Comparison of ENCODE assay signal across 16 cellular contexts in genomic region chr2:3641181-3641580, GRCh38. TPM values are rescaled to one million over a fixed set of nuclear protein-coding genes. Genes with fewer than 3 reads are reported as not detected.
DNase-seq lines count a peak whose midpoint lies in the region; ATAC-seq and TF ChIP-seq lines count a peak whose summit lies in the region.
"Had no signal": no experiment of that assay in that cellular context is flagged by ENCODE, and none has a peak within 500 bp of the region (broad histone marks: within the 10 kb centered on the region; RNA-seq: fewer than 3 reads in every experiment).

No MANE protein-coding gene starts in this region.

- H3K4me3 Mint-ChIP-seq in endothelial cell (ENCODE audit: unreplicated experiment): peak overlapping the region; percentile 40
- no peak overlapping the region for H3K4me3 Mint-ChIP-seq in nephron progenitor cell
- H3K4me3 Mint-ChIP-seq: CD8-positive, alpha-beta T cell had no signal

- 88 to 90% methylated on average over 13 of the region's 13 CpGs for WGBS in heart right ventricle, 2 donors

- ATAC-seq in heart right ventricle (no peak), sciatic nerve (no peak), GM18867 (IDR thresholded peaks at IDR 0.05; ENCODE audit: unreplicated experiment) (no peak)
- ATAC-seq: CD8-positive, alpha-beta T cell had no signal

- H3K36me3 Mint-ChIP-seq in endothelial cell (ENCODE audit: low read depth, unreplicated experiment) (no peaks in the 10 kb centered on the region), nephron progenitor cell (ENCODE audit: low read depth) (no peaks in the 10 kb centered on the region)
- H3K36me3 Mint-ChIP-seq: CD8-positive, alpha-beta T cell had no signal

- no peak overlapping the region for H3K27ac Mint-ChIP-seq in endothelial cell (ENCODE audit: unreplicated experiment)
- no peak overlapping the region for H3K27ac Mint-ChIP-seq in nephron progenitor cell
- H3K27ac Mint-ChIP-seq: CD8-positive, alpha-beta T cell had no signal

- TF ChIP-seq CTCF in heart right ventricle (IDR thresholded peaks at IDR 0.05) (no peak), endothelial cell (IDR thresholded peaks at IDR 0.05; ENCODE audit: unreplicated experiment) (no peak), nephron progenitor cell (IDR thresholded peaks at IDR 0.05) (no peak)

- DNase-seq in cardiac septum (ENCODE audit: low spot score) (peak; percentile 51), heart right ventricle (no peak), endothelial cell (ENCODE audit: low spot score) (no peak), sciatic nerve (ENCODE audit: low spot score) (peak; percentile 46), NCI-H1436 (lab: John Stamatoyannopoulos, UW) (no peak), nephron progenitor cell (no peak)
- DNase-seq: CD8-positive, alpha-beta T cell; Karpas-422; MM.1S; NCI-H1105; NCI-H2029; NCI-H2171 treated with DMSO at 0.1 percent for 48 hours; NCI-H774; Right ventricle myocardium superior had no signal

- no peaks in the 10 kb centered on the region for H3K9me3 Mint-ChIP-seq in endothelial cell (ENCODE audit: unreplicated experiment)
- no peaks in the 10 kb centered on the region for H3K9me3 Mint-ChIP-seq in nephron progenitor cell
- H3K9me3 Mint-ChIP-seq: CD8-positive, alpha-beta T cell had no signal

- no peak overlapping the region for H3K4me3 ChIP-seq in heart right ventricle

- no peak overlapping the region for H3K27ac ChIP-seq in heart right ventricle

- no peaks in the 10 kb centered on the region for H3K9me3 ChIP-seq in heart right ventricle

- H3K4me1 ChIP-seq in heart right ventricle: no peaks in the 10 kb centered on the region

- H3K4me1 Mint-ChIP-seq in endothelial cell (ENCODE audit: unreplicated experiment) (peaks cover 4% of the 10 kb centered on the region), nephron progenitor cell (peaks cover 10% of the 10 kb centered on the region)

- no peaks in the 10 kb centered on the region for H3K27me3 ChIP-seq in heart right ventricle

- no peaks in the 10 kb centered on the region for H3K36me3 ChIP-seq in heart right ventricle

- H3K27me3 Mint-ChIP-seq in endothelial cell (ENCODE audit: unreplicated experiment) (peaks cover 13% of the 10 kb centered on the region), nephron progenitor cell (ENCODE audit: low read depth, poor library complexity) (peaks cover 15% of the 10 kb centered on the region)

- intact Hi-C loops in cardiac septum (cut with DNase I): no loop called here
- intact Hi-C loops in heart right ventricle (cut with DNase I): loop anchor here in 2 of 10 donors (10.0 kb wide), 2 partner anchors 46 to 216 kb away; partner anchors contain the start of gene COLEC11 (in 1 of the 2)
- intact Hi-C loops in sciatic nerve (cut with DNase I): no loop called here

RNA-seq across cellular contexts. Expression of gene ALLC, which starts 16.8 kb away (rescaled TPM):
- not detected for total RNA-seq in cardiac septum
- total RNA-seq in heart right ventricle: not detected
- polyA plus RNA-seq in heart right ventricle: under 1 TPM in 1 of 2 donors, not detected in 1; 0.59 TPM
- 0.26 TPM for total RNA-seq in endothelial cell (ENCODE audit: unreplicated experiment)
- total RNA-seq in sciatic nerve: 7.6 TPM
- total RNA-seq: CD8-positive, alpha-beta T cell; NCI-H460; Right ventricle myocardium superior had no signal

RNA-seq across cellular contexts. Expression of gene COLEC11, which starts 46.3 kb away (rescaled TPM):
- total RNA-seq in cardiac septum (3.1 TPM), heart right ventricle (1 to 10 TPM; 2.0 to 7.2 (median 4.1) TPM), endothelial cell (ENCODE audit: unreplicated experiment) (2.3 TPM), sciatic nerve (1.1 TPM)
- 10 to 100 TPM; 18.2 to 26.7 TPM for polyA plus RNA-seq in heart right ventricle
- total RNA-seq: CD8-positive, alpha-beta T cell had no signal

Comparison
In these comparisons a context has a peak if more than half of its experiments do, and no peak if none do; other contexts are left out.
1. DNase-seq: peak in cardiac septum (single experiment) and sciatic nerve (single experiment); none in heart right ventricle (0 of 2), endothelial cell (single experiment), NCI-H1436 (single experiment) and nephron progenitor cell (single experiment).